In genomic region chr11:45141171-45141570, GRCh38 we compare ENCODE assay signal across 22 cellular contexts.
DNase-seq lines count a peak whose midpoint lies in the region; ATAC-seq, FAIRE-seq and TF ChIP-seq lines count a peak whose summit lies in the region.
"Had no signal": no experiment of that assay in that cellular context is flagged by ENCODE, and none has a peak within 500 bp of the region (broad histone marks: within the 10 kb centered on the region; RNA-seq: fewer than 3 reads in every experiment).

No MANE protein-coding gene starts in this region.

- H3K27me3 ChIP-seq in MM.1S (replicated peaks; ENCODE audit: insufficient read depth, low read length), result 0 out of 2 replicates have a peak, but pooled peaks cover 4% of the 10 kb centered on the region
- H3K27me3 ChIP-seq: tibial nerve had no signal

- no peak for TF ChIP-seq CTCF in MM.1S (IDR thresholded peaks at IDR 0.05; ENCODE audit: low read length)

- H3K27ac Mint-ChIP-seq in activated naive CD8-positive, alpha-beta T cell treated with anti-CD3 and anti-CD28 coated beads, Interleukin-2, amount 50 U/mL, for 24 hours, result no peak overlapping the region
- peak overlapping the region; percentile 38 to 75 for H3K27ac Mint-ChIP-seq in stimulated activated naive CD8-positive, alpha-beta T cell treated with anti-CD3 and anti-CD28 coated beads, Interleukin-15, amount 100 ng/mL, for 72 hours
- H3K27ac Mint-ChIP-seq: activated naive CD4-positive, alpha-beta T cell treated with anti-CD3 and anti-CD28 coated beads, Interleukin-2, amount 10 ng/mL, durations not matched to agents 7 days and 5 days; CD4-positive, CD25-positive, alpha-beta regulatory T cell; T-cell had no signal

- no peaks in the 10 kb centered on the region for H3K36me3 Mint-ChIP-seq in activated naive CD8-positive, alpha-beta T cell treated with anti-CD3 and anti-CD28 coated beads, Interleukin-2, amount 50 U/mL, for 24 hours (ENCODE audit: low read depth)
- H3K36me3 Mint-ChIP-seq: activated naive CD4-positive, alpha-beta T cell treated with anti-CD3 and anti-CD28 coated beads, Interleukin-2, amount 10 ng/mL, durations not matched to agents 7 days and 5 days; CD4-positive, CD25-positive, alpha-beta regulatory T cell; T-cell had no signal

- no peaks in the 10 kb centered on the region for H3K79me2 ChIP-seq in MM.1S (ENCODE audit: low read length)

- no peak overlapping the region; the same call in 1 of the 2 replicates for H3K4me2 ChIP-seq in MM.1S (ENCODE audit: low read depth, low read length)

- peak; percentile 10 to 30 for DNase-seq in stimulated activated CD8-positive, alpha-beta memory T cell treated with anti-CD3 and anti-CD28 coated beads, Interleukin-15, amount 100 ng/mL, for 48 hours (ENCODE audit: low read depth in 2 of 2)
- DNase-seq in stimulated activated CD8-positive, alpha-beta memory T cell treated with anti-CD3 and anti-CD28 coated beads, Interleukin-4, amount 100 ng/mL, for 48 hours, result no peak
- peak; percentile 51 for DNase-seq in MM.1S
- DNase-seq in activated naive CD8-positive, alpha-beta T cell treated with anti-CD3 and anti-CD28 coated beads, Interleukin-2, amount 50 U/mL, for 24 hours, result no peak
- DNase-seq in stimulated activated naive CD8-positive, alpha-beta T cell treated with anti-CD3 and anti-CD28 coated beads, Interleukin-15, amount 100 ng/mL, for 72 hours, result peak; percentile 59 to 77
- no peak for DNase-seq in stimulated activated CD4-positive, alpha-beta T cell treated with anti-CD3 and anti-CD28 coated beads, Interleukin-12 subunit alpha, Interleukin-12 subunit beta, amount 100 ng/mL, for 4 hours
- no peak for DNase-seq in HTR-8/SVneo (ENCODE audit: insufficient read length, low spot score)
- DNase-seq: activated naive CD4-positive, alpha-beta T cell treated with anti-CD3 and anti-CD28 coated beads, Interleukin-2, amount 10 ng/mL, durations not matched to agents 7 days and 5 days; head of caudate nucleus; left ventricle myocardium inferior; mucosa of descending colon; NCI-H1694 treated with DMSO at 0.1 percent for 48 hours; NCI-H774; PC-3; SIG-M5; stimulated activated naive CD4-positive, alpha-beta T cell; T-cell had no signal

- peaks cover 40% of the 10 kb centered on the region for H3K27me3 Mint-ChIP-seq in activated naive CD8-positive, alpha-beta T cell treated with anti-CD3 and anti-CD28 coated beads, Interleukin-2, amount 50 U/mL, for 24 hours
- peaks cover 57% of the 10 kb centered on the region for H3K27me3 Mint-ChIP-seq in stimulated activated naive CD8-positive, alpha-beta T cell treated with anti-CD3 and anti-CD28 coated beads, Interleukin-15, amount 100 ng/mL, for 72 hours

- no peak overlapping the region for H3K4me3 ChIP-seq in MM.1S (ENCODE audit: low read length)
- H3K4me3 ChIP-seq: left ventricle myocardium inferior, mucosa of descending colon, tibial nerve had no signal

- no peak for FAIRE-seq in HTR-8/SVneo (lab: Jason Lieb, UNC)
- FAIRE-seq: H1, HepG2 had no signal

- H3K9ac ChIP-seq in MM.1S (ENCODE audit: low read length), result no peak overlapping the region

- no peaks in the 10 kb centered on the region for H3K9me3 Mint-ChIP-seq in activated naive CD8-positive, alpha-beta T cell treated with anti-CD3 and anti-CD28 coated beads, Interleukin-2, amount 50 U/mL, for 24 hours
- no peaks in the 10 kb centered on the region for H3K9me3 Mint-ChIP-seq in stimulated activated naive CD8-positive, alpha-beta T cell treated with anti-CD3 and anti-CD28 coated beads, Interleukin-15, amount 100 ng/mL, for 72 hours
- H3K9me3 Mint-ChIP-seq: activated naive CD4-positive, alpha-beta T cell treated with anti-CD3 and anti-CD28 coated beads, Interleukin-2, amount 10 ng/mL, durations not matched to agents 7 days and 5 days; T-cell had no signal

- no peak overlapping the region for H3K4me3 Mint-ChIP-seq in activated naive CD8-positive, alpha-beta T cell treated with anti-CD3 and anti-CD28 coated beads, Interleukin-2, amount 50 U/mL, for 24 hours
- no peak overlapping the region for H3K4me3 Mint-ChIP-seq in stimulated activated naive CD8-positive, alpha-beta T cell treated with anti-CD3 and anti-CD28 coated beads, Interleukin-15, amount 100 ng/mL, for 72 hours
- H3K4me3 Mint-ChIP-seq: activated naive CD4-positive, alpha-beta T cell treated with anti-CD3 and anti-CD28 coated beads, Interleukin-2, amount 10 ng/mL, durations not matched to agents 7 days and 5 days; T-cell had no signal

- no peaks in the 10 kb centered on the region for H3K9me3 ChIP-seq in MM.1S (replicated peaks; ENCODE audit: insufficient read depth, low read length)
- H3K9me3 ChIP-seq: left ventricle myocardium inferior, mucosa of descending colon, tibial nerve had no signal

- peak overlapping the region; percentile 48; the same call in 1 of the 2 replicates for H3K27ac ChIP-seq in MM.1S (ENCODE audit: low read length)
- H3K27ac ChIP-seq: left ventricle myocardium inferior, tibial nerve had no signal

- peaks cover 19% of the 10 kb centered on the region for H3K4me1 ChIP-seq in MM.1S (ENCODE audit: low read length)

- no peak overlapping the region for H2AFZ ChIP-seq in MM.1S (ENCODE audit: low read length)

- no peaks in the 10 kb centered on the region for H3K36me3 ChIP-seq in MM.1S (replicated peaks; ENCODE audit: insufficient read depth, low read length)
- H3K36me3 ChIP-seq: left ventricle myocardium inferior, tibial nerve had no signal

- H3F3A ChIP-seq in MM.1S (ENCODE audit: insufficient read depth, low read length), result 0 out of 2 replicates have a peak, but pooled peaks cover 4% of the 10 kb centered on the region

- no peaks in the 10 kb centered on the region for H4K20me1 ChIP-seq in MM.1S (ENCODE audit: insufficient read depth, low read length)

- ATAC-seq in activated naive CD8-positive, alpha-beta T cell treated with anti-CD3 and anti-CD28 coated beads, Interleukin-2, amount 50 U/mL, for 24 hours, result peak; percentile 77
- peak; percentile 97 for ATAC-seq in stimulated activated naive CD8-positive, alpha-beta T cell treated with anti-CD3 and anti-CD28 coated beads, Interleukin-15, amount 100 ng/mL, for 72 hours
- ATAC-seq in GM19324 (IDR thresholded peaks at IDR 0.05; ENCODE audit: low FRiP score, unreplicated experiment), result no peak
- ATAC-seq: HepG2, mucosa of descending colon, PC-3, T-cell had no signal

- H3K4me1 Mint-ChIP-seq in activated naive CD8-positive, alpha-beta T cell treated with anti-CD3 and anti-CD28 coated beads, Interleukin-2, amount 50 U/mL, for 24 hours, result peaks cover 17% of the 10 kb centered on the region
- peaks cover 31% of the 10 kb centered on the region for H3K4me1 Mint-ChIP-seq in stimulated activated naive CD8-positive, alpha-beta T cell treated with anti-CD3 and anti-CD28 coated beads, Interleukin-15, amount 100 ng/mL, for 72 hours

- no peaks in the 10 kb centered on the region for H3K9me2 ChIP-seq in MM.1S (replicated peaks; ENCODE audit: insufficient read depth, low read length)

Comparison
In these comparisons a context has a peak if more than half of its experiments do, and no peak if none do; other contexts are left out.
1. DNase-seq: peak in stimulated activated CD8-positive, alpha-beta memory T cell treated with anti-CD3 and anti-CD28 coated beads, Interleukin-15, amount 100 ng/mL, for 48 hours (2 of 2), MM.1S (single experiment) and stimulated activated naive CD8-positive, alpha-beta T cell treated with anti-CD3 and anti-CD28 coated beads, Interleukin-15, amount 100 ng/mL, for 72 hours (2 of 2); none in stimulated activated CD8-positive, alpha-beta memory T cell treated with anti-CD3 and anti-CD28 coated beads, Interleukin-4, amount 100 ng/mL, for 48 hours (single experiment), activated naive CD8-positive, alpha-beta T cell treated with anti-CD3 and anti-CD28 coated beads, Interleukin-2, amount 50 U/mL, for 24 hours (single experiment), stimulated activated CD4-positive, alpha-beta T cell treated with anti-CD3 and anti-CD28 coated beads, Interleukin-12 subunit alpha, Interleukin-12 subunit beta, amount 100 ng/mL, for 4 hours (single experiment) and HTR-8/SVneo (single experiment).